In genomic region chr3:37753428-37753827, GRCh38 we compare ENCODE assay signal across 12 cellular contexts.
DNase-seq lines count a peak whose midpoint lies in the region; ATAC-seq and TF ChIP-seq lines count a peak whose summit lies in the region.
"Had no signal": no experiment of that assay in that cellular context is flagged by ENCODE, and none has a peak within 500 bp of the region (broad histone marks: within the 10 kb centered on the region; RNA-seq: fewer than 3 reads in every experiment).

No MANE protein-coding gene starts in this region.

- H3K27me3 ChIP-seq in Loucy (ENCODE audit: insufficient read depth, low read length, poor library complexity, severe bottlenecking) (no peaks in the 10 kb centered on the region), prostate gland (replicated peaks; ENCODE audit: insufficient read depth) (no peaks in the 10 kb centered on the region), transverse colon (no peaks in the 10 kb centered on the region), esophagus squamous epithelium (no peaks in the 10 kb centered on the region)

- H3K4me2 ChIP-seq in Loucy (ENCODE audit: low read depth, low read length, poor library complexity, severe bottlenecking), result peak overlapping the region; percentile 41

- no peaks in the 10 kb centered on the region for H3F3A ChIP-seq in Loucy (ENCODE audit: low read depth)

- H3K27ac Mint-ChIP-seq in type B pancreatic cell, result no peak overlapping the region
- H3K27ac Mint-ChIP-seq: stimulated activated naive CD8-positive, alpha-beta T cell treated with anti-CD3 and anti-CD28 coated beads, Interleukin-15, Interleukin-2, amounts not matched to agents 100 ng/mL and 50 ng/mL, for 24 hours had no signal

- no peak for TF ChIP-seq CTCF in Loucy (conservative IDR thresholded peaks at IDR 0.05; ENCODE audit: low read length)
- no peak for TF ChIP-seq CTCF in prostate gland (IDR thresholded peaks at IDR 0.05)
- no peak for TF ChIP-seq CTCF in transverse colon (IDR thresholded peaks at IDR 0.05)
- no peak for TF ChIP-seq CTCF in type B pancreatic cell (conservative IDR thresholded peaks at IDR 0.05)
- no peak for TF ChIP-seq CTCF in esophagus squamous epithelium (IDR thresholded peaks at IDR 0.05)

- H3K36me3 Mint-ChIP-seq in type B pancreatic cell, result peaks cover 28% of the 10 kb centered on the region

- no peak overlapping the region for H3K27ac ChIP-seq in epithelial cell of prostate
- H3K27ac ChIP-seq in prostate gland, result no peak overlapping the region
- no peak overlapping the region for H3K27ac ChIP-seq in transverse colon
- no peak overlapping the region for H3K27ac ChIP-seq in esophagus squamous epithelium
- H3K27ac ChIP-seq: spleen had no signal

- no peaks in the 10 kb centered on the region for H3K79me2 ChIP-seq in Loucy (ENCODE audit: insufficient read depth, low read length)

- H3K9me3 Mint-ChIP-seq in type B pancreatic cell, result no peaks in the 10 kb centered on the region
- H3K9me3 Mint-ChIP-seq: stimulated activated naive CD8-positive, alpha-beta T cell treated with anti-CD3 and anti-CD28 coated beads, Interleukin-15, Interleukin-2, amounts not matched to agents 100 ng/mL and 50 ng/mL, for 24 hours had no signal

- H2AFZ ChIP-seq in Loucy (ENCODE audit: low read length), result no peak overlapping the region

- peaks cover 25% of the 10 kb centered on the region for H3K4me1 ChIP-seq in Loucy (ENCODE audit: insufficient read depth, low read length, poor library complexity, severe bottlenecking)
- H3K4me1 ChIP-seq in prostate gland (replicated peaks), result no peaks in the 10 kb centered on the region
- H3K4me1 ChIP-seq in transverse colon, result no peaks in the 10 kb centered on the region
- no peaks in the 10 kb centered on the region for H3K4me1 ChIP-seq in esophagus squamous epithelium
- H3K4me1 ChIP-seq: spleen had no signal

- H3K4me3 Mint-ChIP-seq in type B pancreatic cell, result no peak overlapping the region
- H3K4me3 Mint-ChIP-seq: stimulated activated naive CD8-positive, alpha-beta T cell treated with anti-CD3 and anti-CD28 coated beads, Interleukin-15, Interleukin-2, amounts not matched to agents 100 ng/mL and 50 ng/mL, for 24 hours had no signal

- H3K4me1 Mint-ChIP-seq in type B pancreatic cell (ENCODE audit: unreplicated experiment), result peaks cover 18% of the 10 kb centered on the region

- peaks cover 5% of the 10 kb centered on the region for H3K27me3 Mint-ChIP-seq in type B pancreatic cell

- H4K20me1 ChIP-seq in Loucy (ENCODE audit: insufficient read depth, low read length, poor library complexity, severe bottlenecking), result no peaks in the 10 kb centered on the region

- in situ Hi-C loops in transverse colon (cut with MboI; ENCODE audit: low pct_ligation_motif_present in 1 of 4, low pct_unique_long_range_greater_than_20kb in 1 of 4, low sequenced_read_pairs in 3 of 4), result no loop called here

- TF ChIP-seq POLR2A in prostate gland (IDR thresholded peaks at IDR 0.05) (no peak), transverse colon (IDR thresholded peaks at IDR 0.05) (no peak), esophagus squamous epithelium (IDR thresholded peaks at IDR 0.05) (no peak)

- no peak for TF ChIP-seq EP300 in transverse colon (IDR thresholded peaks at IDR 0.05; ENCODE audit: low read depth)

- no peaks in the 10 kb centered on the region for H3K9me2 ChIP-seq in Loucy (replicated peaks; ENCODE audit: low read depth, low read length)

- H3K9me3 ChIP-seq in Loucy (ENCODE audit: insufficient read depth, low read depth, low read length) (no peaks in the 10 kb centered on the region), prostate gland (no peaks in the 10 kb centered on the region), transverse colon (no peaks in the 10 kb centered on the region), esophagus squamous epithelium (no peaks in the 10 kb centered on the region)
- H3K9me3 ChIP-seq: spleen had no signal

- WGBS in prostate gland, result 42% methylated on average over 3 of the region's 3 CpGs
- WGBS in transverse colon (ENCODE audit: low coverage in 1 of 2), 2 donors, result 20 to 42% methylated on average over 1 to 3 of the region's 3 CpGs
- 33 to 36% methylated on average over 3 of the region's 3 CpGs for WGBS in esophagus squamous epithelium, 2 donors

- intact Hi-C loops in prostate gland (cut with DNase I) (no loop called here), transverse colon (cut with DNase I; ENCODE audit: low total_unique reads) (no loop called here), esophagus squamous epithelium (cut with DNase I) (no loop called here)

- H3K36me3 ChIP-seq in Loucy (ENCODE audit: insufficient read depth, low read length) (no peaks in the 10 kb centered on the region), prostate gland (no peaks in the 10 kb centered on the region), transverse colon (no peaks in the 10 kb centered on the region), esophagus squamous epithelium (peaks cover 0 to 26% (median 0%) of the 10 kb centered on the region in 3 donors)

- H3K9ac ChIP-seq in Loucy (ENCODE audit: low read depth, low read length, poor library complexity, severe bottlenecking), result no peak overlapping the region

- ATAC-seq in GM18508 (IDR thresholded peaks at IDR 0.05; ENCODE audit: insufficient read depth, unreplicated experiment) (peak; percentile 34), GM21447 (IDR thresholded peaks at IDR 0.05; ENCODE audit: unreplicated experiment) (peak; percentile 70)

- H3K4me3 ChIP-seq in Loucy (ENCODE audit: low read length, poor library complexity, severe bottlenecking) (no peak overlapping the region), prostate gland (no peak overlapping the region), transverse colon (no peak overlapping the region), esophagus squamous epithelium (no peak overlapping the region)
- H3K4me3 ChIP-seq: spleen had no signal

- DNase-seq in epithelial cell of prostate (ENCODE audit: low read depth, low spot score) (peak; percentile 26), prostate gland (ENCODE audit: low spot score) (no peak), transverse colon (no peak), type B pancreatic cell (ENCODE audit: extremely low spot score, unreplicated experiment) (no peak), esophagus squamous epithelium (lab: John Stamatoyannopoulos, UW) (no peak)
- DNase-seq: activated CD4-positive, alpha-beta T cell treated with anti-CD3 and anti-CD28 coated beads, Interleukin-2, amount 50 U/mL, for 1 hour; effector CD4-positive, alpha-beta T cell; spleen had no signal
